19 cellular contexts compared by ENCODE assay signal in the genomic region with DNA sequence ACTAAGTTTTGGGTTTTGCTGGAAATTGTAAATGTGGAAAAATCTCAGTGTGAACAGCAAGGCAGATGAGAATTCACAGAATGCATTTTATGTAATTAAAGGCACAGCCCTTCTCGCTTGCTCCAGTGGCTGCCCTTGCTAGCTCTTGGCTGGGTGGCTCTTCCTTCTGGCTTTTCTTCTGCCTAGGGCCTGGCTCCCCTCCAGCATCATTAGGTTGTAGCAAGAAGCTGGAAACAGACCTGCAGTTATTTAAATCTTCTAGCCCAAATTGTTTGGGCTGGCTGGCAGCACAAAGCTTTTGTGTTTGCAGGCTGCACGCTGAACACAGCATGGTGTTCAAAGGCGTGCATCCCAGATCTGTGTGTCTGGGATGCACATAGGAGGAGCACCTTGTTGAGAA. TPM values are rescaled to one million over a fixed set of nuclear protein-coding genes. Genes with fewer than 3 reads are reported as not detected.
DNase-seq lines count a peak whose midpoint lies in the region; ATAC-seq and TF ChIP-seq lines count a peak whose summit lies in the region.
"Had no signal": no experiment of that assay in that cellular context is flagged by ENCODE, and none has a peak within 500 bp of the region (broad histone marks: within the 10 kb centered on the region; RNA-seq: fewer than 3 reads in every experiment).

No MANE protein-coding gene starts in this region.

- H3K27me3 ChIP-seq in right atrium auricular region: no peaks in the 10 kb centered on the region

- no peak overlapping the region for H3K27ac ChIP-seq in right atrium auricular region
- H3K27ac ChIP-seq: brain microvascular endothelial cell, lower lobe of right lung had no signal

- peaks cover 0 to 34% of the 10 kb centered on the region in 2 donors for H3K4me1 ChIP-seq in right atrium auricular region

- H3K36me3 ChIP-seq in right atrium auricular region: no peaks in the 10 kb centered on the region
- H3K36me3 ChIP-seq: brain microvascular endothelial cell, lower lobe of right lung had no signal

- H3K9me3 ChIP-seq in right atrium auricular region: no peaks in the 10 kb centered on the region
- H3K9me3 ChIP-seq: lower lobe of right lung had no signal

- peak; percentile 66 for DNase-seq in Right ventricle myocardium superior
- DNase-seq in right atrium auricular region (ENCODE audit: low spot score): no peak
- peak; percentile 56 for DNase-seq in globus pallidus (ENCODE audit: low spot score)
- DNase-seq in nucleus accumbens (lab: John Stamatoyannopoulos, UW): peak in 36 of 56 donors; percentile 1 to 73 (median 22)
- no peak for DNase-seq in NCI-H1417 (lab: John Stamatoyannopoulos, UW)
- no peak for DNase-seq in HPDE6-E6E7 (ENCODE audit: extremely low spot score)
- DNase-seq: activated CD4-positive, alpha-beta T cell treated with anti-CD3 and anti-CD28 coated beads for 1 hour; brain microvascular endothelial cell; effector CD4-positive, alpha-beta T cell; IMR-90; lower lobe of right lung; naive thymus-derived CD8-positive, alpha-beta T cell; NCI-H2171; SIG-M5; small intestine; T-helper 2 cell had no signal

- no peak overlapping the region for H3K4me3 ChIP-seq in right atrium auricular region
- H3K4me3 ChIP-seq: lower lobe of right lung had no signal

- intact Hi-C loops in Right ventricle myocardium superior (cut with DNase I): no loop called here

- ATAC-seq in Right ventricle myocardium superior (ENCODE audit: poor library complexity) (peak; percentile 26), GM18873 (IDR thresholded peaks at IDR 0.05; ENCODE audit: low FRiP score, unreplicated experiment) (no peak), HG03159 (IDR thresholded peaks at IDR 0.05; ENCODE audit: unreplicated experiment) (no peak)
- ATAC-seq: naive thymus-derived CD8-positive, alpha-beta T cell; stimulated activated effector memory CD8-positive, alpha-beta T cell treated with anti-CD3 and anti-CD28 coated beads, Interleukin-12 subunit alpha, Interleukin-12 subunit beta, amount 100 ng/mL, for 72 hours had no signal

- TF ChIP-seq CTCF in right atrium auricular region (IDR thresholded peaks at IDR 0.05): no peak

RNA-seq across cellular contexts. Expression of a gene that starts 56.5 kb away (rescaled TPM):
- total RNA-seq in Right ventricle myocardium superior: 272 TPM
- 100 to 1,000 TPM in 1 of 2 donors, 10 to 100 TPM in 1; 76.1 to 101 TPM for total RNA-seq in right atrium auricular region
- total RNA-seq: naive thymus-derived CD8-positive, alpha-beta T cell had no signal

Comparison
In these comparisons a context has a peak if more than half of its experiments do, and no peak if none do; other contexts are left out.
1. DNase-seq: peak in Right ventricle myocardium superior (single experiment), globus pallidus (single experiment) and nucleus accumbens (36 of 56); none in right atrium auricular region (single experiment), NCI-H1417 (0 of 3) and HPDE6-E6E7 (single experiment).